Comparison of ENCODE assay signal across 28 cellular contexts in the genomic region with DNA sequence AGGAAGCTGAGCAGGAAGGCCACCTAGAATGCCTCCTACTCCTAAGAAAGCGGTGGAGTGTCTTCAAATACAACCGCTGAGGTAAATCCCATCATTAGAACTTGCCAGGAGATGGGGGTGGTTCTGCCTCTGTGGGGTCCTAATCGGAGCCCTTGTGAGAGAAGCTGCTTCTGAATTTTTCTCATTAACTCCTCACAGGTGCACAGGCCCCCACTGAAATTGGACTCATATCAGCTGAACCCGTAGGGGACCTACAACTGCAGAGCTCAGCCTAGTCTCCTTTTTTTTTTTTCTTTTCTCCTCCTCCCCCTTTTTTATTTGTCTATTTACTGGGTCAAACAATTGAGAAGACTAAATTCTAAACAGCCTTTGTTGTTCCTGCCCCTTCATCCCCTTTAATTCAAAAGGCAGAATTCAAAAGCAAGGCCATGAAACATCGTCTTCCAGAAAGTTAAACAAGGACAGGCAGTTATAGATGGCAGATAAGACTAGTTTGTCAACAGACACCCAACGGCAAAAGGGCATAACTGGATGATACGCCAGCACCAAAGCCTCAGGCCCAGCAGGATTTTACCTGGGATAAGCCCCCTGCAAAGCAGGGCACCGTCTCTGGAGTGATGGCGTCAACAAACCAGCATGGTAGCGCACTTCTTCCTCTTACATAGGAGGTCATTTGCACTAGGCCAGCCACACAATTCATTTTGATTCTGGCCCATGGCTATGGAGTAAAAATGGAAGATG.
"Had no signal": no experiment of that assay in that cellular context is flagged by ENCODE, and none has a peak within 500 bp of the region (broad histone marks: within the 10 kb centered on the region; RNA-seq: fewer than 3 reads in every experiment).

No MANE protein-coding gene starts in this region.

- H3K4me1 ChIP-seq: ascending aorta, body of pancreas, Peyer's patch, SJCRH30 had no signal

- H3K9ac ChIP-seq: SK-N-SH had no signal

- H3K27me3 ChIP-seq: ascending aorta, body of pancreas, Peyer's patch, SJCRH30 had no signal

- H3K27ac ChIP-seq: ascending aorta, body of pancreas, Peyer's patch, RWPE1, SJCRH30 had no signal

- H3K36me3 Mint-ChIP-seq: activated CD8-positive, alpha-beta memory T cell treated with anti-CD3 and anti-CD28 coated beads, Interleukin-2, amount 10 ng/mL, durations not matched to agents 7 days and 5 days had no signal

- H3K4me3 ChIP-seq: ascending aorta, body of pancreas, Peyer's patch, SJCRH30 had no signal

- H3K27me3 Mint-ChIP-seq: activated T-cell treated with anti-CD3 and anti-CD28 coated beads, Interleukin-2, amount 50 U/mL, for 24 hours; central memory CD8-positive, alpha-beta T cell had no signal

- H3K4me3 Mint-ChIP-seq: activated CD8-positive, alpha-beta memory T cell treated with anti-CD3 and anti-CD28 coated beads, Interleukin-2, amount 10 ng/mL, durations not matched to agents 7 days and 5 days; activated naive CD8-positive, alpha-beta T cell treated with anti-CD3 and anti-CD28 coated beads, Interleukin-2, amount 50 U/mL, for 24 hours; activated T-cell treated with anti-CD3 and anti-CD28 coated beads, Interleukin-2, amount 50 U/mL, for 24 hours; central memory CD8-positive, alpha-beta T cell had no signal

- H3K9me3 Mint-ChIP-seq: central memory CD8-positive, alpha-beta T cell had no signal

- H3K36me3 ChIP-seq: ascending aorta, Peyer's patch, SJCRH30 had no signal

- H3K9me3 ChIP-seq: ascending aorta, SK-N-SH had no signal

- DNase-seq: activated CD4-positive, alpha-beta T cell treated with anti-CD3 and anti-CD28 coated beads for 48 hours; activated CD4-positive, alpha-beta T cell treated with anti-CD3 and anti-CD28 coated beads, Interleukin-2, amount 50 U/mL, for 48 hours; activated CD4-positive, CD25-positive, alpha-beta regulatory T cell treated with anti-CD3 and anti-CD28 coated beads, Interleukin-2, amount 50 U/mL, for 72 hours; activated CD8-positive, alpha-beta memory T cell treated with anti-CD3 and anti-CD28 coated beads, Interleukin-2, amount 10 ng/mL, durations not matched to agents 7 days and 5 days; activated effector memory CD4-positive, alpha-beta T cell treated with anti-CD3 and anti-CD28 coated beads, Interleukin-2, amount 50 U/mL, for 16 hours; activated naive CD4-positive, alpha-beta T cell treated with Interleukin-2 at 50 U/mL for 16 hours; activated naive CD8-positive, alpha-beta T cell treated with anti-CD3 and anti-CD28 coated beads, Interleukin-2, amount 50 U/mL, for 24 hours; activated T-cell treated with anti-CD3 and anti-CD28 coated beads, Interleukin-2, amount 50 U/mL, for 24 hours; amniotic stem cell; body of pancreas; Karpas-422; NCI-H1105 treated with DMSO at 0.1 percent for 48 hours; NCI-H1436 treated with DMSO at 0.1 percent for 48 hours; NCI-H2029; NCI-H2107; NCI-H2171 treated with DMSO at 0.1 percent for 48 hours; NCI-H226; NCI-H510A treated with DMSO at 0.1 percent for 48 hours; NCI-H69; Peyer's patch; Right ventricle myocardium superior; SJCRH30; SK-N-SH; T-helper 1 cell had no signal

- H3K4me2 ChIP-seq: SK-N-SH had no signal

- H3K4me1 Mint-ChIP-seq: activated CD8-positive, alpha-beta memory T cell treated with anti-CD3 and anti-CD28 coated beads, Interleukin-2, amount 10 ng/mL, durations not matched to agents 7 days and 5 days; activated naive CD8-positive, alpha-beta T cell treated with anti-CD3 and anti-CD28 coated beads, Interleukin-2, amount 50 U/mL, for 24 hours; central memory CD8-positive, alpha-beta T cell had no signal

- H3K27ac Mint-ChIP-seq: activated CD8-positive, alpha-beta memory T cell treated with anti-CD3 and anti-CD28 coated beads, Interleukin-2, amount 10 ng/mL, durations not matched to agents 7 days and 5 days; activated naive CD4-positive, alpha-beta T cell treated with anti-CD3 and anti-CD28 coated beads, Interleukin-2, amount 50 U/mL, for 72 hours; activated naive CD8-positive, alpha-beta T cell treated with anti-CD3 and anti-CD28 coated beads, Interleukin-2, amount 50 U/mL, for 24 hours; activated T-cell treated with anti-CD3 and anti-CD28 coated beads, Interleukin-2, amount 50 U/mL, for 24 hours had no signal

- ATAC-seq: activated CD8-positive, alpha-beta memory T cell treated with anti-CD3 and anti-CD28 coated beads, Interleukin-2, amount 10 ng/mL, durations not matched to agents 7 days and 5 days; activated naive CD4-positive, alpha-beta T cell treated with anti-CD3 and anti-CD28 coated beads, Interleukin-2, amount 50 U/mL, for 72 hours; activated naive CD8-positive, alpha-beta T cell treated with anti-CD3 and anti-CD28 coated beads, Interleukin-2, amount 50 U/mL, for 24 hours; body of pancreas had no signal
